In genomic region chr2:204913854-204914464, GRCh38 we compare ENCODE assay signal across 19 cellular contexts.
A peak's percentile ranks its signal among the peaks of the same experiment; 100 is the strongest.
DNase-seq lines count a peak whose midpoint lies in the region; ATAC-seq, FAIRE-seq and TF ChIP-seq lines count a peak whose summit lies in the region.
"Had no signal": no experiment of that assay in that cellular context is flagged by ENCODE, and none has a peak within 500 bp of the region (broad histone marks: within the 10 kb centered on the region; RNA-seq: fewer than 3 reads in every experiment).

No MANE protein-coding gene starts in this region.

- H3K56ac ChIP-seq in H9 (ENCODE audit: insufficient read length, low read depth, low read length) = no peak overlapping the region

- SMC1A ChIA-PET in GM12878 (lab: Charles Lee; ENCODE audit: uncharacterized antibody, unreplicated experiment) = interaction anchor here (1.0 to 1.3 kb wide), 2 partner anchors 10 to 11 kb away, joined by 3 to 6 read pairs; no protein-coding TSS in a partner anchor

- DNase-seq in H9 = peak; percentile 49
- peak; percentile 69 for DNase-seq in OCI-M1 (lab: John Stamatoyannopoulos, UW)
- no peak for DNase-seq in GM12878 (ENCODE audit: low read depth, low spot score)
- DNase-seq in sciatic nerve (ENCODE audit: low spot score) = peak; percentile 42
- DNase-seq in activated effector memory CD4-positive, alpha-beta T cell treated with Interleukin-2 at 50 U/mL for 16 hours = no peak
- no peak for DNase-seq in aorta
- no peak for DNase-seq in trophoblast cell
- DNase-seq: DND-41, GF-D8, HCEC 1CT had no signal

- H3K4me1 ChIP-seq in H9 (ENCODE audit: insufficient read depth, low read length) (no peaks in the 10 kb centered on the region), GM12878 (ENCODE audit: control insufficient read depth, insufficient read depth, low read length) (no peaks in the 10 kb centered on the region), aorta (ENCODE audit: control insufficient read depth in 1 of 2, insufficient read depth in 2 of 2, low read length in 2 of 2) (no peaks in the 10 kb centered on the region), trophoblast cell (ENCODE audit: control insufficient read depth in 1 of 2, insufficient read depth in 2 of 2, low read length in 2 of 2) (no peaks in the 10 kb centered on the region)
- H3K4me1 ChIP-seq: A549, BE2C had no signal

- no CpG with 5 or more reads among the region's 8 CpGs for WGBS in H9 (ENCODE audit: extremely low coverage, insufficient read length, low lambda C conversion rate)
- 24% methylated on average over 8 of the region's 8 CpGs for WGBS in GM12878 (ENCODE audit: insufficient coverage, insufficient replicate concordance, low lambda C conversion rate, missing lambda C conversion rate)
- whole genome bisulfite sequencing in aorta, 2 donors = 89 to 91% methylated on average over 8 of the region's 8 CpGs
- WGBS in trophoblast cell (ENCODE audit: extremely low coverage, insufficient coverage, insufficient read length) = no CpG with 5 or more reads among the region's 8 CpGs

- H3K27me3 ChIP-seq in H9 (ENCODE audit: insufficient read depth, low read length) = no peaks in the 10 kb centered on the region
- H3K27me3 ChIP-seq in GM12878 (replicated peaks in 1 of 2; ENCODE audit: control insufficient read depth in 2 of 2, insufficient read depth in 2 of 2, low read length in 1 of 2) = no peaks in the 10 kb centered on the region
- no peaks in the 10 kb centered on the region for H3K27me3 ChIP-seq in aorta (ENCODE audit: control insufficient read depth in 1 of 2, insufficient read depth in 2 of 2, low read length in 1 of 2)
- no peaks in the 10 kb centered on the region for H3K27me3 ChIP-seq in trophoblast cell (ENCODE audit: insufficient read depth, low read length)
- H3K27me3 ChIP-seq: BE2C had no signal

- H2BK120ac ChIP-seq in H9 (ENCODE audit: low read depth, low read length, poor library complexity, severe bottlenecking) = no peak overlapping the region
- H2BK120ac ChIP-seq in trophoblast cell (ENCODE audit: insufficient read depth, low read length, poor library complexity) = no peak overlapping the region

- H3K14ac ChIP-seq in H9 (ENCODE audit: insufficient read depth, low read length) (no peak overlapping the region), trophoblast cell (ENCODE audit: low read length) (no peak overlapping the region)

- RAD21 ChIA-PET in GM12878 (lab: Charles Lee; ENCODE audit: unreplicated experiment) = no interaction called here

- no peaks in the 10 kb centered on the region for H3K79me2 ChIP-seq in H9 (ENCODE audit: insufficient read depth, low read length)
- no peaks in the 10 kb centered on the region for H3K79me2 ChIP-seq in GM12878 (ENCODE audit: control insufficient read depth, insufficient read depth, low read length)
- H3K79me2 ChIP-seq in trophoblast cell (ENCODE audit: control insufficient read depth, insufficient read depth, low read length, poor library complexity) = no peaks in the 10 kb centered on the region

- TF ChIP-seq EP300 in GM12878 (IDR thresholded peaks at IDR 0.05; ENCODE audit: borderline replicate concordance in 1 of 2, control insufficient read depth in 1 of 2, low read depth in 2 of 2, low read length in 2 of 2) = no peak

- H2BK15ac ChIP-seq in H9 (ENCODE audit: low read depth, low read length) = no peak overlapping the region

- H3T11ph ChIP-seq in H9 (ENCODE audit: low read length) = no peak overlapping the region

- H4K91ac ChIP-seq in H9 (ENCODE audit: insufficient read length, low read depth, low read length) = no peak overlapping the region
- no peak overlapping the region for H4K91ac ChIP-seq in trophoblast cell (ENCODE audit: low read depth, low read length)

- no peak overlapping the region for H4K8ac ChIP-seq in H9 (replicated peaks; ENCODE audit: insufficient read length, low read depth, low read length)
- no peak overlapping the region for H4K8ac ChIP-seq in trophoblast cell (ENCODE audit: low read depth, low read length)

- no peak for TF ChIP-seq CTCF in H9 (conservative IDR thresholded peaks at IDR 0.05)
- TF ChIP-seq CTCF in GM12878 (IDR thresholded peaks at IDR 0.05 in 2 of 3, conservative IDR thresholded peaks at IDR 0.05 in 1 of 3; ENCODE audit: control insufficient read depth in 2 of 3, extremely low read depth in 1 of 3, insufficient read depth in 1 of 3, low read depth in 3 of 3, low read length in 3 of 3) = no peak

- H3K4me3 ChIP-seq in GM12878 (no peak overlapping the region), aorta (ENCODE audit: low read length in 2 of 2) (no peak overlapping the region), trophoblast cell (ENCODE audit: low read depth, low read length) (no peak overlapping the region)
- H3K4me3 ChIP-seq: A549 had no signal

- no peak overlapping the region for H4K5ac ChIP-seq in H9 (ENCODE audit: insufficient read length, low read depth, low read length)

- no peaks in the 10 kb centered on the region for H3K9me3 ChIP-seq in H9 (ENCODE audit: control insufficient read depth, low read depth, low read length)
- H3K9me3 ChIP-seq in GM12878 (replicated peaks; ENCODE audit: control insufficient read depth, insufficient read depth, low read length) = no peaks in the 10 kb centered on the region
- H3K9me3 ChIP-seq in aorta (ENCODE audit: control insufficient read depth, low read length) = no peaks in the 10 kb centered on the region
- no peaks in the 10 kb centered on the region for H3K9me3 ChIP-seq in trophoblast cell (ENCODE audit: insufficient read depth, low read depth, low read length)
- H3K9me3 ChIP-seq: A549, BE2C had no signal

- H3K27ac ChIP-seq in H9 (ENCODE audit: insufficient read length, low read depth, low read length) (no peak overlapping the region), GM12878 (ENCODE audit: control insufficient read depth, insufficient read depth) (no peak overlapping the region), aorta (ENCODE audit: low read depth in 1 of 2, low read length in 2 of 2) (no peak overlapping the region), trophoblast cell (ENCODE audit: low read depth, low read length) (no peak overlapping the region)
- H3K27ac ChIP-seq: A549, C4-2B, HL-60 had no signal

- intact Hi-C loops in GM12878 (cut with micrococcal nuclease; ENCODE audit: unreplicated experiment) = no loop called here
- intact Hi-C loops in sciatic nerve (cut with DNase I) = no loop called here
- intact Hi-C loops in aorta (cut with DNase I) = no loop called here

- no peak overlapping the region for H4K12ac ChIP-seq in trophoblast cell (ENCODE audit: low read depth, low read length)

- CTCF ChIA-PET in GM12878 (lab: Yijun Ruan, JAX) = no interaction called here

- no peaks in the 10 kb centered on the region for H3K27me3 Mint-ChIP-seq in H9 (ENCODE audit: low read depth)
- H3K27me3 Mint-ChIP-seq: CD4-positive, alpha-beta memory T cell had no signal

- H2AFZ ChIP-seq in H9 (ENCODE audit: low read length) (no peak overlapping the region), GM12878 (ENCODE audit: control insufficient read depth, low read depth, low read length) (no peak overlapping the region), trophoblast cell (ENCODE audit: insufficient read depth, low read length, poor library complexity) (no peak overlapping the region)

- H3K4me1 Mint-ChIP-seq in H9 = peaks cover 0 to 3% of the 10 kb centered on the region in 2 experiments; a peak in 2 of 4 replicates

- no peaks in the 10 kb centered on the region for H4K20me1 ChIP-seq in H9 (ENCODE audit: control insufficient read depth, insufficient read depth, insufficient read length)
- H4K20me1 ChIP-seq in GM12878 (ENCODE audit: control insufficient read depth, insufficient read depth) = no peaks in the 10 kb centered on the region

- H3K36me3 Mint-ChIP-seq in H9 (ENCODE audit: insufficient read depth in 1 of 3, low read depth in 3 of 3) = no peaks in the 10 kb centered on the region
- H3K36me3 Mint-ChIP-seq: CD4-positive, alpha-beta memory T cell had no signal

- H3K18ac ChIP-seq in H9 (ENCODE audit: insufficient read length, low read depth, low read length) = no peak overlapping the region
- H3K18ac ChIP-seq in trophoblast cell (ENCODE audit: low read length) = no peak overlapping the region

- no peak for TF ChIP-seq RAD21 in GM12878 (IDR thresholded peaks at IDR 0.05; ENCODE audit: insufficient read depth, low read depth, low read length)

- no TSS peak for BruUV-seq in GM12878 (replicated peaks; lab: Mats Ljungman, UMichigan)

- no peak for TF ChIP-seq POLR2A in GM12878 (IDR thresholded peaks at IDR 0.05; ENCODE audit: low read depth, low read length)

- POLR2A ChIA-PET in GM12878 (lab: Charles Lee) = interaction anchor here (0.5 kb wide), 1 partner anchor 1306 kb away, joined by 3 read pairs; no protein-coding TSS in a partner anchor

- H2AK5ac ChIP-seq in H9 (ENCODE audit: insufficient read length, low read length) = no peak overlapping the region
- no peak overlapping the region for H2AK5ac ChIP-seq in trophoblast cell (ENCODE audit: low read length)

- H2BK5ac ChIP-seq in H9 (ENCODE audit: insufficient read length, low read length) (no peak overlapping the region), trophoblast cell (ENCODE audit: low read depth, low read length, poor library complexity) (no peak overlapping the region)

- H3K9ac ChIP-seq in H9 (ENCODE audit: extremely low read depth, insufficient read length, low read length) = no peak overlapping the region
- H3K9ac ChIP-seq in GM12878 (ENCODE audit: control insufficient read depth, insufficient read depth, low read length) = no peak overlapping the region
- H3K9ac ChIP-seq in trophoblast cell (ENCODE audit: low read length) = no peak overlapping the region

- H3K9me3 Mint-ChIP-seq in H9 = no peaks in the 10 kb centered on the region

- H3K4me3 Mint-ChIP-seq in H9 = no peak overlapping the region
- H3K4me3 Mint-ChIP-seq: CD4-positive, alpha-beta memory T cell had no signal

- no peak overlapping the region for H3K4me2 ChIP-seq in H9 (ENCODE audit: insufficient read depth, insufficient read length, low read length)
- no peak overlapping the region for H3K4me2 ChIP-seq in GM12878 (ENCODE audit: control insufficient read depth, insufficient read depth)
- H3K4me2 ChIP-seq in trophoblast cell (ENCODE audit: low read length) = no peak overlapping the region
- H3K4me2 ChIP-seq: A549 had no signal

- in situ Hi-C loops in GM12878 (cut with MboI) = no loop called here

- H3K27ac Mint-ChIP-seq in H9 = no peak overlapping the region

- H3K79me1 ChIP-seq in H9 (ENCODE audit: insufficient read depth, low read depth, low read length, poor library complexity, severe bottlenecking) = no peaks in the 10 kb centered on the region
- no peaks in the 10 kb centered on the region for H3K79me1 ChIP-seq in trophoblast cell (ENCODE audit: low read length)

- no peak overlapping the region for H3K23ac ChIP-seq in H9 (ENCODE audit: insufficient read length, low read depth, low read length)
- H3K23ac ChIP-seq in trophoblast cell (ENCODE audit: low read length) = no peak overlapping the region

- no peaks in the 10 kb centered on the region for H3K23me2 ChIP-seq in H9 (ENCODE audit: insufficient read length, low read depth, low read length, poor library complexity, severe bottlenecking)

- no peak overlapping the region for H2BK20ac ChIP-seq in H9 (ENCODE audit: low read depth, low read length, poor library complexity, severe bottlenecking)

- no peak overlapping the region for H3K4ac ChIP-seq in H9 (ENCODE audit: low read depth, low read length)
- no peak overlapping the region for H3K4ac ChIP-seq in trophoblast cell (ENCODE audit: low read depth, low read length)

- no peak overlapping the region for H2BK12ac ChIP-seq in H9 (ENCODE audit: insufficient read length, low read depth, low read length)
- no peak overlapping the region for H2BK12ac ChIP-seq in trophoblast cell (ENCODE audit: low read length)

- no peak for FAIRE-seq in GM12878 (lab: Jason Lieb, UNC)
- FAIRE-seq: A549, D721Med, GM19239, H1 had no signal

- ATAC-seq in GM12878 (peak; percentile 36; the same call in 2 of the 3 replicates), sciatic nerve (no peak), aorta (ENCODE audit: low FRiP score) (no peak), HG03442 (IDR thresholded peaks at IDR 0.05; ENCODE audit: unreplicated experiment) (no peak)

- H3K36me3 ChIP-seq in GM12878 (ENCODE audit: control insufficient read depth in 2 of 2, insufficient read depth in 2 of 2, low read length in 1 of 2) = no peaks in the 10 kb centered on the region
- no peaks in the 10 kb centered on the region for H3K36me3 ChIP-seq in aorta (ENCODE audit: control insufficient read depth in 1 of 2, insufficient read depth in 2 of 2, low read length in 1 of 2)
- H3K36me3 ChIP-seq in trophoblast cell (ENCODE audit: control insufficient read depth in 1 of 2, insufficient read depth in 2 of 2, low read length in 2 of 2) = no peaks in the 10 kb centered on the region
- H3K36me3 ChIP-seq: BE2C had no signal

Comparison
In these comparisons a context has a peak if more than half of its experiments do, and no peak if none do; other contexts are left out.
1. DNase-seq: peak in H9 (single experiment), OCI-M1 (single experiment) and sciatic nerve (single experiment); none in GM12878 (single experiment), activated effector memory CD4-positive, alpha-beta T cell treated with Interleukin-2 at 50 U/mL for 16 hours (single experiment), aorta (0 of 2) and trophoblast cell (0 of 2).